Comparison of ENCODE assay signal across 1 cellular context in the genomic region with DNA sequence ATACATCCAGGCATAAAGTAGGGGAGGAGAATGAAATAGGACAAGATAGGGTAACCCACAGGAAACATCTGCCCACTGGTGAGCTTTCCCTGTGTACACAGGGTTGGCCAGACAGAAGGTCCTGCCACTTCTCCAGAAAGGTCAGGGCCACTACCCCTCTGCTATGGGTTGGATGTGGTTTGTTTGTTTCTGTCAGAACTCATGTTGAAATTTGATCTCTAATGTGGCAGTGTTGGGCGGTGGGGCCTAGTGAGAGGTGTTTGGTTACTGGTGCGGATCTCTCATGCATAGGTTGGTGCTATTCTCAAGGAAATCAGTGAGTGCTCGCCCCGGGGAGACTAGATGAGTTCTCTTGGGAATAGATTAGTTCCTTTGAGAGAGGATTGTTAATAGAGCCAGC.
TF ChIP-seq lines count a peak whose summit lies in the region.

No MANE protein-coding gene starts in this region.

TF ChIP-seq in HepG2, 621 proteins besides CTCF, POLR2A, EP300 and RAD21 (continued from another document and continues in another):
- TF ChIP-seq, protein P1, sequence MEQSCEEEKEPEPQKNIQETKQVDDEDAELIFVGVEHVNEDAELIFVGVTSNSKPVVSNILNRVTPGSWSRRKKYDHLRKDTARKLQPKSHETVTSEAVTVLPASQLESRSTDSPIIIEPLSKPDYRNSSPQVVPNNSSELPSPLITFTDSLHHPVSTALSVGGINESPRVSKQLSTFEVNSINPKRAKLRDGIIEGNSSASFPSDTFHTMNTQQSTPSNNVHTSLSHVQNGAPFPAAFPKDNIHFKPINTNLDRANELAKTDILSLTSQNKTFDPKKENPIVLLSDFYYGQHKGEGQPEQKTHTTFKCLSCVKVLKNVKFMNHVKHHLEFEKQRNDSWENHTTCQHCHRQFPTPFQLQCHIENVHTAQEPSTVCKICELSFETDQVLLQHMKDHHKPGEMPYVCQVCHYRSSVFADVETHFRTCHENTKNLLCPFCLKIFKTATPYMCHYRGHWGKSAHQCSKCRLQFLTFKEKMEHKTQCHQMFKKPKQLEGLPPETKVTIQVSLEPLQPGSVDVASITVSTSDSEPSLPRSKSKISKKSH (CRISPR knock-in tag; IDR thresholded peaks at IDR 0.05; ENCODE audit: borderline replicate concordance), result no peak
- peak; percentile 63; the same call in 1 of the 2 replicates for TF ChIP-seq ZBTB7B (CRISPR knock-in tag; IDR thresholded peaks at IDR 0.05)
- 0 out of 2 replicates have a peak, but pooled peaks have one; percentile 41 for TF ChIP-seq MIER2 (CRISPR knock-in tag; IDR thresholded peaks at IDR 0.05)
- TF ChIP-seq, protein P2, sequence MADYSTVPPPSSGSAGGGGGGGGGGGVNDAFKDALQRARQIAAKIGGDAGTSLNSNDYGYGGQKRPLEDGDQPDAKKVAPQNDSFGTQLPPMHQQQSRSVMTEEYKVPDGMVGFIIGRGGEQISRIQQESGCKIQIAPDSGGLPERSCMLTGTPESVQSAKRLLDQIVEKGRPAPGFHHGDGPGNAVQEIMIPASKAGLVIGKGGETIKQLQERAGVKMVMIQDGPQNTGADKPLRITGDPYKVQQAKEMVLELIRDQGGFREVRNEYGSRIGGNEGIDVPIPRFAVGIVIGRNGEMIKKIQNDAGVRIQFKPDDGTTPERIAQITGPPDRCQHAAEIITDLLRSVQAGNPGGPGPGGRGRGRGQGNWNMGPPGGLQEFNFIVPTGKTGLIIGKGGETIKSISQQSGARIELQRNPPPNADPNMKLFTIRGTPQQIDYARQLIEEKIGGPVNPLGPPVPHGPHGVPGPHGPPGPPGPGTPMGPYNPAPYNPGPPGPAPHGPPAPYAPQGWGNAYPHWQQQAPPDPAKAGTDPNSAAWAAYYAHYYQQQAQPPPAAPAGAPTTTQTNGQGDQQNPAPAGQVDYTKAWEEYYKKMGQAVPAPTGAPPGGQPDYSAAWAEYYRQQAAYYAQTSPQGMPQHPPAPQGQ (CRISPR knock-in tag; IDR thresholded peaks at IDR 0.05; ENCODE audit: borderline replicate concordance), result no peak
- no peak for TF ChIP-seq CHD2 (IDR thresholded peaks at IDR 0.05; ENCODE audit: low read depth, low read length)
- no peak for TF ChIP-seq TOE1 (CRISPR knock-in tag; IDR thresholded peaks at IDR 0.05)
- no peak for TF ChIP-seq HNRNPK (IDR thresholded peaks at IDR 0.05; ENCODE audit: low read depth, low read length, poor library complexity, severe bottlenecking)
- no peak for TF ChIP-seq KDM3A (CRISPR knock-in tag; IDR thresholded peaks at IDR 0.05; ENCODE audit: low read depth)
- TF ChIP-seq ZNF512 (CRISPR knock-in tag; IDR thresholded peaks at IDR 0.05), result no peak
- TF ChIP-seq CBX1 (IDR thresholded peaks at IDR 0.05; ENCODE audit: low read depth), result no peak
- TF ChIP-seq SAP130 (CRISPR knock-in tag; IDR thresholded peaks at IDR 0.05; ENCODE audit: low read depth), result peak; percentile 64
- TF ChIP-seq PTBP1 (IDR thresholded peaks at IDR 0.05; ENCODE audit: low read depth, low read length, poor library complexity, severe bottlenecking), result no peak
- TF ChIP-seq, protein P3, sequence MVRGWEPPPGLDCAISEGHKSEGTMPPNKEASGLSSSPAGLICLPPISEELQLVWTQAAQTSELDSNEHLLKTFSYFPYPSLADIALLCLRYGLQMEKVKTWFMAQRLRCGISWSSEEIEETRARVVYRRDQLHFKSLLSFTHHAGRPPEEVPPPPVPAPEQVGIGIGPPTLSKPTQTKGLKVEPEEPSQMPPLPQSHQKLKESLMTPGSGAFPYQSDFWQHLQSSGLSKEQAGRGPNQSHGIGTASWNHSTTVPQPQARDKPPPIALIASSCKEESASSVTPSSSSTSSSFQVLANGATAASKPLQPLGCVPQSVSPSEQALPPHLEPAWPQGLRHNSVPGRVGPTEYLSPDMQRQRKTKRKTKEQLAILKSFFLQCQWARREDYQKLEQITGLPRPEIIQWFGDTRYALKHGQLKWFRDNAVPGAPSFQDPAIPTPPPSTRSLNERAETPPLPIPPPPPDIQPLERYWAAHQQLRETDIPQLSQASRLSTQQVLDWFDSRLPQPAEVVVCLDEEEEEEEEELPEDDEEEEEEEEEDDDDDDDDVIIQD (CRISPR knock-in tag; IDR thresholded peaks at IDR 0.05; ENCODE audit: low read depth), result peak; percentile 90
- no peak for TF ChIP-seq ZNF709 (CRISPR knock-in tag; IDR thresholded peaks at IDR 0.05)
- TF ChIP-seq YEATS4 (CRISPR knock-in tag; IDR thresholded peaks at IDR 0.05; ENCODE audit: borderline replicate concordance), result no peak
- no peak for TF ChIP-seq ZNF580 (CRISPR knock-in tag; IDR thresholded peaks at IDR 0.05; ENCODE audit: borderline replicate concordance, low read depth)
- no peak for TF ChIP-seq ZNF678 (CRISPR knock-in tag; IDR thresholded peaks at IDR 0.05)
- no peak for TF ChIP-seq NBN (conservative IDR thresholded peaks at IDR 0.05)
- no peak for TF ChIP-seq ZNF160 (CRISPR knock-in tag; IDR thresholded peaks at IDR 0.05)
- no peak for TF ChIP-seq RBFOX2 (IDR thresholded peaks at IDR 0.05; ENCODE audit: low read depth, low read length)
- no peak for TF ChIP-seq TERF1 (CRISPR knock-in tag; IDR thresholded peaks at IDR 0.05)
- no peak for TF ChIP-seq ZNF263 (CRISPR knock-in tag; IDR thresholded peaks at IDR 0.05)
- TF ChIP-seq ZNF616 (CRISPR knock-in tag; IDR thresholded peaks at IDR 0.05; ENCODE audit: low read depth), result no peak
- TF ChIP-seq ZNF724P (CRISPR knock-in tag; IDR thresholded peaks at IDR 0.05; ENCODE audit: borderline replicate concordance), result no peak
- TF ChIP-seq, protein P4, sequence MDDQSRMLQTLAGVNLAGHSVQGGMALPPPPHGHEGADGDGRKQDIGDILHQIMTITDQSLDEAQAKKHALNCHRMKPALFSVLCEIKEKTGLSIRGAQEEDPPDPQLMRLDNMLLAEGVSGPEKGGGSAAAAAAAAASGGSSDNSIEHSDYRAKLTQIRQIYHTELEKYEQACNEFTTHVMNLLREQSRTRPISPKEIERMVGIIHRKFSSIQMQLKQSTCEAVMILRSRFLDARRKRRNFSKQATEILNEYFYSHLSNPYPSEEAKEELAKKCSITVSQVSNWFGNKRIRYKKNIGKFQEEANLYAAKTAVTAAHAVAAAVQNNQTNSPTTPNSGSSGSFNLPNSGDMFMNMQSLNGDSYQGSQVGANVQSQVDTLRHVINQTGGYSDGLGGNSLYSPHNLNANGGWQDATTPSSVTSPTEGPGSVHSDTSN (CRISPR knock-in tag; IDR thresholded peaks at IDR 0.05; ENCODE audit: borderline replicate concordance), result no peak
- no peak for TF ChIP-seq MAFK (conservative IDR thresholded peaks at IDR 0.05 in 1 of 2, IDR thresholded peaks at IDR 0.05 in 1 of 2; ENCODE audit: low read length in 2 of 2)
- TF ChIP-seq KLF12 (CRISPR knock-in tag; IDR thresholded peaks at IDR 0.05; ENCODE audit: borderline replicate concordance), result no peak
- no peak for TF ChIP-seq KAT2B (IDR thresholded peaks at IDR 0.05; ENCODE audit: borderline replicate concordance, low read depth, low read length)
- TF ChIP-seq ZNF737 (CRISPR knock-in tag; IDR thresholded peaks at IDR 0.05; ENCODE audit: borderline replicate concordance), result no peak
- TF ChIP-seq, protein P5, sequence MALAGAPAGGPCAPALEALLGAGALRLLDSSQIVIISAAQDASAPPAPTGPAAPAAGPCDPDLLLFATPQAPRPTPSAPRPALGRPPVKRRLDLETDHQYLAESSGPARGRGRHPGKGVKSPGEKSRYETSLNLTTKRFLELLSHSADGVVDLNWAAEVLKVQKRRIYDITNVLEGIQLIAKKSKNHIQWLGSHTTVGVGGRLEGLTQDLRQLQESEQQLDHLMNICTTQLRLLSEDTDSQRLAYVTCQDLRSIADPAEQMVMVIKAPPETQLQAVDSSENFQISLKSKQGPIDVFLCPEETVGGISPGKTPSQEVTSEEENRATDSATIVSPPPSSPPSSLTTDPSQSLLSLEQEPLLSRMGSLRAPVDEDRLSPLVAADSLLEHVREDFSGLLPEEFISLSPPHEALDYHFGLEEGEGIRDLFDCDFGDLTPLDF (CRISPR knock-in tag; IDR thresholded peaks at IDR 0.05), result 0 out of 2 replicates have a peak, but pooled peaks have one; percentile 43
- TF ChIP-seq CHCHD3 (CRISPR knock-in tag; IDR thresholded peaks at IDR 0.05), result no peak
- no peak for TF ChIP-seq ZNF577 (CRISPR knock-in tag; IDR thresholded peaks at IDR 0.05; ENCODE audit: borderline replicate concordance, low read depth)
- TF ChIP-seq ZNF766 (CRISPR knock-in tag; IDR thresholded peaks at IDR 0.05; ENCODE audit: borderline replicate concordance), result no peak
- no peak for TF ChIP-seq GRHL1 (CRISPR knock-in tag; conservative IDR thresholded peaks at IDR 0.05)
- peak; percentile 54; the same call in 1 of the 2 replicates for TF ChIP-seq ZNF788 (CRISPR knock-in tag; IDR thresholded peaks at IDR 0.05; ENCODE audit: borderline replicate concordance)
- TF ChIP-seq, protein P6, sequence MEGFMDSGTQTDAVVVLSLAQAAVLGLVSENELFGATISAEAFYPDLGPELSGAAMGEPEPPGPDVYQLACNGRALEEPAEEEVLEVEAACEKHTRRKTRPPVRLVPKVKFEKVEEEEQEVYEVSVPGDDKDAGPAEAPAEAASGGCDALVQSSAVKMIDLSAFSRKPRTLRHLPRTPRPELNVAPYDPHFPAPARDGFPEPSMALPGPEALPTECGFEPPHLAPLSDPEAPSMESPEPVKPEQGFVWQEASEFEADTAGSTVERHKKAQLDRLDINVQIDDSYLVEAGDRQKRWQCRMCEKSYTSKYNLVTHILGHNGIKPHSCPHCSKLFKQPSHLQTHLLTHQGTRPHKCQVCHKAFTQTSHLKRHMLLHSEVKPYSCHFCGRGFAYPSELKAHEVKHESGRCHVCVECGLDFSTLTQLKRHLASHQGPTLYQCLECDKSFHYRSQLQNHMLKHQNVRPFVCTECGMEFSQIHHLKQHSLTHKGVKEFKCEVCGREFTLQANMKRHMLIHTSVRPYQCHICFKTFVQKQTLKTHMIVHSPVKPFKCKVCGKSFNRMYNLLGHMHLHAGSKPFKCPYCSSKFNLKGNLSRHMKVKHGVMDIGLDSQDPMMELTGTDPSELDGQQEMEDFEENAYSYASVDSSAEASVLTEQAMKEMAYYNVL (CRISPR knock-in tag; IDR thresholded peaks at IDR 0.05; ENCODE audit: borderline replicate concordance), result 0 out of 2 replicates have a peak, but pooled peaks have one; percentile 37
- no peak for TF ChIP-seq NR3C1 (CRISPR knock-in tag; IDR thresholded peaks at IDR 0.05)
- TF ChIP-seq, protein P7, sequence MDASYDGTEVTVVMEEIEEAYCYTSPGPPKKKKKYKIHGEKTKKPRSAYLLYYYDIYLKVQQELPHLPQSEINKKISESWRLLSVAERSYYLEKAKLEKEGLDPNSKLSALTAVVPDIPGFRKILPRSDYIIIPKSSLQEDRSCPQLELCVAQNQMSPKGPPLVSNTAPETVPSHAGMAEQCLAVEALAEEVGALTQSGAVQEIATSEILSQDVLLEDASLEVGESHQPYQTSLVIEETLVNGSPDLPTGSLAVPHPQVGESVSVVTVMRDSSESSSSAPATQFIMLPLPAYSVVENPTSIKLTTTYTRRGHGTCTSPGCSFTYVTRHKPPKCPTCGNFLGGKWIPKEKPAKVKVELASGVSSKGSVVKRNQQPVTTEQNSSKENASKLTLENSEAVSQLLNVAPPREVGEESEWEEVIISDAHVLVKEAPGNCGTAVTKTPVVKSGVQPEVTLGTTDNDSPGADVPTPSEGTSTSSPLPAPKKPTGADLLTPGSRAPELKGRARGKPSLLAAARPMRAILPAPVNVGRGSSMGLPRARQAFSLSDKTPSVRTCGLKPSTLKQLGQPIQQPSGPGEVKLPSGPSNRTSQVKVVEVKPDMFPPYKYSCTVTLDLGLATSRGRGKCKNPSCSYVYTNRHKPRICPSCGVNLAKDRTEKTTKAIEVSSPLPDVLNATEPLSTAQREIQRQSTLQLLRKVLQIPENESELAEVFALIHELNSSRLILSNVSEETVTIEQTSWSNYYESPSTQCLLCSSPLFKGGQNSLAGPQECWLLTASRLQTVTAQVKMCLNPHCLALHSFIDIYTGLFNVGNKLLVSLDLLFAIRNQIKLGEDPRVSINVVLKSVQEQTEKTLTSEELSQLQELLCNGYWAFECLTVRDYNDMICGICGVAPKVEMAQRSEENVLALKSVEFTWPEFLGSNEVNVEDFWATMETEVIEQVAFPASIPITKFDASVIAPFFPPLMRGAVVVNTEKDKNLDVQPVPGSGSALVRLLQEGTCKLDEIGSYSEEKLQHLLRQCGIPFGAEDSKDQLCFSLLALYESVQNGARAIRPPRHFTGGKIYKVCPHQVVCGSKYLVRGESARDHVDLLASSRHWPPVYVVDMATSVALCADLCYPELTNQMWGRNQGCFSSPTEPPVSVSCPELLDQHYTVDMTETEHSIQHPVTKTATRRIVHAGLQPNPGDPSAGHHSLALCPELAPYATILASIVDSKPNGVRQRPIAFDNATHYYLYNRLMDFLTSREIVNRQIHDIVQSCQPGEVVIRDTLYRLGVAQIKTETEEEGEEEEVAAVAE (CRISPR knock-in tag; IDR thresholded peaks at IDR 0.05; ENCODE audit: borderline replicate concordance), result no peak; the same call in 1 of the 2 replicates
- no peak for TF ChIP-seq LCORL (IDR thresholded peaks at IDR 0.05)
- TF ChIP-seq LCORL (CRISPR knock-in tag; IDR thresholded peaks at IDR 0.05), result peak; percentile 45; the same call in 1 of the 2 replicates
